In the genomic region with DNA sequence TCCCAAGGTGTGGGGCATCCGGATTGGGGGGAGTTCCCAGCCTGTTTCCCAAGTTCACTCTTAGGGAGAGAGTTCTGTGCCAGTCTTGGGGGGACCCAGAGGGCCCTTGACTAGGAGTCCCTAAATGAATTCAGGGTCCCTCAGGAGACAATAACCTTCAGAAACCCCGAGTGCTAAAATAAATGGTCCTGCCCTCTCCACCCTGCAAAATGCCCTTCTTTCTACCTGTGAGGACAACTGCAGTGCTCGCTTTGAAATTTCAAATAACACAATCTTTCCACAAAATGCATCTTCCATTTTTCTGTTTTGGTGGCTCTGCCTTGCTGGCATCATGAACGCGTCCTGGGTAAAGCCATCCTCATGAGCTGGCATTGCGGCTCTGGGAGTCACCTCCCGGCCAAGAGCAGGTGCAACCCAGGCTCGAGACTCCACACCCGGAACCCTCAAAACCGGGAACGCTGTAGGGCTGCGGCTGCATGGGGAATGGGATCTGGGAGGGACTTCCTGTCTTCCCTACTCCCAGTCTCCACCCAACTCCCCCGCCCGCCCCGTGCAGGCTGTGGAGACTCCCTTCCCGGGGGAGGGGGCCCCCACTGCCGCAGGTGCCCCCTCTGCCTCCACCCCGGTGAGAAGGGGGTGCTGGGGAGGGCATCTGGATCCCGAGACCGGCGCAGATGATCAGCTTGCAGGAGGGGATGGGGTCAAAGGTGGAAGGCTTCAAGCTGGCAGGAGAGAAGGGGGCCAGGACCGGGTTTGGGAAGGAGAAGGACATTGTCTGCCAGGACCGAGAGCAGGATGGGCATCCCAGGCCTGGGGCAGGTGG, we compare ENCODE assay signal across 8 cellular contexts. TPM values are rescaled to one million over a fixed set of nuclear protein-coding genes. Genes with fewer than 3 reads are reported as not detected.
DNase-seq lines count a peak whose midpoint lies in the region; ATAC-seq and TF ChIP-seq lines count a peak whose summit lies in the region.

Gene ZNF205, plus strand, starts transcription at position 529 of the 823 bp plus-strand sequence. CDS start 845 bp downstream, outside the sequence.

- H3K9me3 ChIP-seq in esophagus (ENCODE audit: control insufficient read depth in 2 of 2, insufficient read depth in 1 of 2, low read depth in 1 of 2, low read length in 1 of 2), result no peaks in the 10 kb centered on the region

- peaks cover 4 to 7% of the 10 kb centered on the region in 2 donors for H3K4me1 ChIP-seq in esophagus (ENCODE audit: control insufficient read depth in 2 of 2, insufficient read depth in 2 of 2, low read length in 1 of 2)

- ATAC-seq in activated CD4-positive, alpha-beta T cell treated with anti-CD3 and anti-CD28 coated beads for 36 hours, result no peak

- WGBS in esophagus, 2 donors, result 10 to 13% methylated on average over 22 to 23 of the region's 23 CpGs

- peaks cover 2% of the 10 kb centered on the region for H3K4me1 Mint-ChIP-seq in activated CD4-positive, alpha-beta T cell treated with anti-CD3 and anti-CD28 coated beads for 36 hours

- H3K27me3 ChIP-seq in esophagus (ENCODE audit: control insufficient read depth in 1 of 2, insufficient read depth in 2 of 2, low read length in 2 of 2), result no peaks in the 10 kb centered on the region

- intact Hi-C loops in activated CD4-positive, alpha-beta T cell treated with anti-CD3 and anti-CD28 coated beads for 36 hours (cut with DNase I, micrococcal nuclease), result no loop called here

- peak within 1 kb of the TSS; percentile 66 to 84 for H3K4me3 ChIP-seq in esophagus (ENCODE audit: low read depth in 1 of 2, low read length in 2 of 2)

- H3K27ac Mint-ChIP-seq in activated CD4-positive, alpha-beta T cell treated with anti-CD3 and anti-CD28 coated beads for 36 hours, result no peak within 1 kb of the TSS

- H3K27me3 Mint-ChIP-seq in activated CD4-positive, alpha-beta T cell treated with anti-CD3 and anti-CD28 coated beads for 36 hours, result peaks cover 5% of the 10 kb centered on the region

- DNase-seq in AG08396 (ENCODE audit: low spot score) (peak; percentile 90), HT1080 (ENCODE audit: low read depth) (peak; percentile 75), RWPE1 (ENCODE audit: low spot score) (peak; percentile 87), mucosa of gallbladder (ENCODE audit: low spot score) (peak; percentile 56), GM13977 (ENCODE audit: low spot score) (no peak)
- no peak for DNase-seq in activated CD4-positive, alpha-beta T cell treated with anti-CD3 and anti-CD28 coated beads for 36 hours
- no peak for DNase-seq in activated T-cell treated with anti-CD3 and anti-CD28 coated beads, Interleukin-2, amount 50 U/mL, for 48 hours

- no peaks in the 10 kb centered on the region for H3K36me3 Mint-ChIP-seq in activated CD4-positive, alpha-beta T cell treated with anti-CD3 and anti-CD28 coated beads for 36 hours (ENCODE audit: low read depth)

- in situ Hi-C loops in GM13977 (cut with MboI; ENCODE audit: low pct_unique_long_range_greater_than_20kb, low sequenced_read_pairs, unreplicated experiment), result no loop called here

- no peak within 1 kb of the TSS for H3K4me3 Mint-ChIP-seq in activated CD4-positive, alpha-beta T cell treated with anti-CD3 and anti-CD28 coated beads for 36 hours

- H3K36me3 ChIP-seq in esophagus (ENCODE audit: control insufficient read depth in 2 of 2, insufficient read depth in 2 of 2, low read length in 1 of 2), result peaks cover 2 to 4% of the 10 kb centered on the region in 2 donors

- POLR2A ChIA-PET in RWPE1 (lab: Yijun Ruan, JAX; ENCODE audit: low non-redundant PET), result no interaction called here
- POLR2A ChIA-PET in activated CD4-positive, alpha-beta T cell treated with anti-CD3 and anti-CD28 coated beads for 36 hours (lab: Charles Lee), result no interaction called here

- H3K9me3 Mint-ChIP-seq in activated CD4-positive, alpha-beta T cell treated with anti-CD3 and anti-CD28 coated beads for 36 hours (ENCODE audit: low read depth), result no peaks in the 10 kb centered on the region

- CTCF ChIA-PET in RWPE1 (lab: Yijun Ruan, JAX), result interaction anchor here (0.7 to 1.3 kb wide), 3 partner anchors 19 to 54 kb away, joined by 3 to 6 read pairs (median 5); no protein-coding TSS in a partner anchor
- CTCF ChIA-PET in activated CD4-positive, alpha-beta T cell treated with anti-CD3 and anti-CD28 coated beads for 36 hours (lab: Charles Lee), result interaction anchor here (1.0 to 2.8 kb wide), 2 partner anchors 11 to 17 kb away, joined by 3 to 10 read pairs; no protein-coding TSS in a partner anchor

- TF ChIP-seq CTCF in RWPE1 (conservative IDR thresholded peaks at IDR 0.05; ENCODE audit: low read depth) (no peak), GM13977 (IDR thresholded peaks at IDR 0.05; ENCODE audit: extremely low read depth, insufficient read depth, missing control alignments) (no peak)

- H3K27ac ChIP-seq in RWPE1 (peak within 1 kb of the TSS; percentile 73), esophagus (ENCODE audit: low read depth in 2 of 2, low read length in 1 of 2) (peak within 1 kb of the TSS; percentile 17 to 50)

RNA-seq across cellular contexts. Expression of gene ZNF205, which starts in this region (rescaled TPM):
- total RNA-seq in HT1080 (2014; rRNA removed; shearing (Covaris generic)), result 15.3 and 16.6 TPM in 2 replicates
- 10.6 and 10.9 TPM in 2 replicates for polyA plus RNA-seq in HT1080 (2015; cell fraction: cytosol; rRNA removed)
- 11.1 and 14.4 TPM in 2 replicates for polyA plus RNA-seq in HT1080 (2015; cell fraction: nucleus; rRNA removed)
- 10 to 100 TPM in 1 of 2 donors, 1 to 10 TPM in 1; 8.4 to 18.0 TPM for polyA plus RNA-seq in esophagus
- total RNA-seq in mucosa of gallbladder, result 14.2 TPM
- under 1 TPM; 0.21 to 0.32 TPM for total RNA-seq in activated CD4-positive, alpha-beta T cell treated with anti-CD3 and anti-CD28 coated beads for 36 hours

Comparison
In these comparisons a context has a peak if more than half of its experiments do, and no peak if none do; other contexts are left out.
1. RNA of gene ZNF205 (total RNA-seq): 15.3 to 16.6 TPM in HT1080 and 14.2 TPM in mucosa of gallbladder (single experiment); 0.21 to 0.32 TPM in activated CD4-positive, alpha-beta T cell treated with anti-CD3 and anti-CD28 coated beads for 36 hours; every median in the first group is over 10 times any median in the second.
2. DNase-seq: peak in AG08396 (single experiment), HT1080 (single experiment), RWPE1 (single experiment) and mucosa of gallbladder (single experiment); none in activated CD4-positive, alpha-beta T cell treated with anti-CD3 and anti-CD28 coated beads for 36 hours (single experiment), GM13977 (single experiment) and activated T-cell treated with anti-CD3 and anti-CD28 coated beads, Interleukin-2, amount 50 U/mL, for 48 hours (0 of 2).